Comparison of ENCODE assay signal across 8 cellular contexts in genomic region chr7:21946228-21946709, GRCh38. TPM values are rescaled to one million over a fixed set of nuclear protein-coding genes. Genes with fewer than 3 reads are reported as not detected.
DNase-seq lines count a peak whose midpoint lies in the region; ATAC-seq and TF ChIP-seq lines count a peak whose summit lies in the region.

No MANE protein-coding gene starts in this region.

- H3K4me1 ChIP-seq in left ventricle myocardium inferior, result peaks cover 47% of the 10 kb centered on the region
- H3K4me1 ChIP-seq in adipocyte (ENCODE audit: control insufficient read depth, insufficient read depth, low read length), result peaks cover 18% of the 10 kb centered on the region
- peaks cover 9% of the 10 kb centered on the region in 2 donors for H3K4me1 ChIP-seq in lung (ENCODE audit: control insufficient read depth in 2 of 2, insufficient read depth in 2 of 2, low read length in 2 of 2)
- peaks cover 13% of the 10 kb centered on the region for H3K4me1 ChIP-seq in upper lobe of right lung

- 25 to 28% methylated on average over 7 of the region's 7 CpGs for WGBS in lung, 2 donors

- DNase-seq in left ventricle myocardium inferior (no peak), left ventricle myocardium superior (no peak), adipocyte (ENCODE audit: low read depth) (no peak), lung (ENCODE audit: low spot score) (no peak), upper lobe of right lung (no peak), SKM-1 (lab: John Stamatoyannopoulos, UW; ENCODE audit: unreplicated experiment) (no peak), HEK293T (ENCODE audit: extremely low spot score) (no peak)

- peak overlapping the region; percentile 88 for H3K27ac ChIP-seq in left ventricle myocardium inferior (replicated peaks)
- H3K27ac ChIP-seq in lung (ENCODE audit: low read depth in 1 of 2, low read length in 1 of 2), result peak overlapping the region in 1 of 2 donors; percentile 71
- peak overlapping the region; percentile 78 for H3K27ac ChIP-seq in upper lobe of right lung

- H3K9me3 ChIP-seq in left ventricle myocardium inferior (replicated peaks), result no peaks in the 10 kb centered on the region
- no peaks in the 10 kb centered on the region for H3K9me3 ChIP-seq in adipocyte (ENCODE audit: control insufficient read depth, low read length)
- no peaks in the 10 kb centered on the region for H3K9me3 ChIP-seq in lung (ENCODE audit: control insufficient read depth in 2 of 2, insufficient read depth in 1 of 2, low read length in 1 of 2)
- no peaks in the 10 kb centered on the region for H3K9me3 ChIP-seq in upper lobe of right lung

- no peak for TF ChIP-seq CTCF in left ventricle myocardium inferior (IDR thresholded peaks at IDR 0.05; ENCODE audit: borderline replicate concordance)
- TF ChIP-seq CTCF in lung (IDR thresholded peaks at IDR 0.05; ENCODE audit: control extremely low read depth, extremely low read depth), result no peak
- TF ChIP-seq CTCF in upper lobe of right lung (IDR thresholded peaks at IDR 0.05), result no peak

- H3K27me3 ChIP-seq in left ventricle myocardium inferior (ENCODE audit: low read depth) (peaks cover 8% of the 10 kb centered on the region), adipocyte (replicated peaks; ENCODE audit: control insufficient read depth, insufficient read depth, low read length) (no peaks in the 10 kb centered on the region), lung (ENCODE audit: control insufficient read depth, insufficient read depth) (no peaks in the 10 kb centered on the region), upper lobe of right lung (no peaks in the 10 kb centered on the region)

- no peak for ATAC-seq in left ventricle myocardium superior
- ATAC-seq in lung (ENCODE audit: insufficient read depth, low FRiP score), result no peak
- no peak for ATAC-seq in upper lobe of right lung
- ATAC-seq in GM18858 (IDR thresholded peaks at IDR 0.05; ENCODE audit: unreplicated experiment), result no peak

- H3K9ac ChIP-seq in adipocyte (ENCODE audit: low read length), result peak overlapping the region; percentile 85

- H3K36me3 ChIP-seq in left ventricle myocardium inferior (no peaks in the 10 kb centered on the region), adipocyte (ENCODE audit: control insufficient read depth, insufficient read depth, low read length, severe bottlenecking) (no peaks in the 10 kb centered on the region), lung (ENCODE audit: control insufficient read depth in 2 of 2, insufficient read depth in 2 of 2, low read length in 2 of 2) (no peaks in the 10 kb centered on the region), upper lobe of right lung (no peaks in the 10 kb centered on the region)

- H3K4me3 ChIP-seq in left ventricle myocardium inferior (peak overlapping the region; percentile 79), adipocyte (ENCODE audit: low read length) (peak overlapping the region; percentile 88), lung (peak overlapping the region; percentile 2), upper lobe of right lung (peak overlapping the region; percentile 75)

- CTCF ChIA-PET in HEK293T (lab: Yijun Ruan, JAX), result interaction anchor here (1.0 kb wide), 1 partner anchor 17 kb away, joined by 3 read pairs; no protein-coding TSS in a partner anchor

- intact Hi-C loops in left ventricle myocardium inferior (cut with micrococcal nuclease) (no loop called here), left ventricle myocardium superior (cut with micrococcal nuclease) (no loop called here), upper lobe of right lung (cut with DNase I) (no loop called here)

- POLR2A ChIA-PET in HEK293T (lab: Yijun Ruan, JAX), result interaction anchor here (0.9 to 2.8 kb wide), 5 partner anchors 25 to 364 kb away, joined by 3 to 9 read pairs (median 3); no protein-coding TSS in a partner anchor

TF ChIP-seq in HEK293T, 16 proteins besides CTCF, POLR2A, EP300 and RAD21:
- TF ChIP-seq ELF4 (IDR thresholded peaks at IDR 0.05) (no peak), PKNOX1 (IDR thresholded peaks at IDR 0.05) (no peak), BHLHE40 (IDR thresholded peaks at IDR 0.05; ENCODE audit: borderline replicate concordance) (no peak), FOXA1 (IDR thresholded peaks at IDR 0.05) (no peak), ZNF384 (IDR thresholded peaks at IDR 0.05) (no peak), HDGF (IDR thresholded peaks at IDR 0.05; ENCODE audit: borderline replicate concordance) (no peak), FOXK2 (IDR thresholded peaks at IDR 0.05) (no peak), SUZ12 (IDR thresholded peaks at IDR 0.05) (no peak), CTBP1 (IDR thresholded peaks at IDR 0.05; ENCODE audit: borderline replicate concordance) (no peak), ARNT (IDR thresholded peaks at IDR 0.05) (no peak)

RNA-seq across cellular contexts. Expression of gene CDCA7L, which starts 0.6 kb away (rescaled TPM):
- 41.0 TPM for total RNA-seq in left ventricle myocardium inferior
- total RNA-seq in left ventricle myocardium superior, result 72.0 TPM
- 10 to 100 TPM; 25.7 to 51.1 TPM for total RNA-seq in lung
- 10 to 100 TPM in 1 of 2 donors, 1 to 10 TPM in 1; 9.8 to 17.3 TPM for polyA plus RNA-seq in lung
- total RNA-seq in upper lobe of right lung, result 41.2 TPM

Comparison
In these comparisons a context has a peak if more than half of its experiments do, and no peak if none do; other contexts are left out.
1. H3K4me3 ChIP-seq: peak in every context shown above with its lines; median percentile 88 in adipocyte; 79 in left ventricle myocardium inferior; 75 in upper lobe of right lung; 2 in lung.